In the genomic region with DNA sequence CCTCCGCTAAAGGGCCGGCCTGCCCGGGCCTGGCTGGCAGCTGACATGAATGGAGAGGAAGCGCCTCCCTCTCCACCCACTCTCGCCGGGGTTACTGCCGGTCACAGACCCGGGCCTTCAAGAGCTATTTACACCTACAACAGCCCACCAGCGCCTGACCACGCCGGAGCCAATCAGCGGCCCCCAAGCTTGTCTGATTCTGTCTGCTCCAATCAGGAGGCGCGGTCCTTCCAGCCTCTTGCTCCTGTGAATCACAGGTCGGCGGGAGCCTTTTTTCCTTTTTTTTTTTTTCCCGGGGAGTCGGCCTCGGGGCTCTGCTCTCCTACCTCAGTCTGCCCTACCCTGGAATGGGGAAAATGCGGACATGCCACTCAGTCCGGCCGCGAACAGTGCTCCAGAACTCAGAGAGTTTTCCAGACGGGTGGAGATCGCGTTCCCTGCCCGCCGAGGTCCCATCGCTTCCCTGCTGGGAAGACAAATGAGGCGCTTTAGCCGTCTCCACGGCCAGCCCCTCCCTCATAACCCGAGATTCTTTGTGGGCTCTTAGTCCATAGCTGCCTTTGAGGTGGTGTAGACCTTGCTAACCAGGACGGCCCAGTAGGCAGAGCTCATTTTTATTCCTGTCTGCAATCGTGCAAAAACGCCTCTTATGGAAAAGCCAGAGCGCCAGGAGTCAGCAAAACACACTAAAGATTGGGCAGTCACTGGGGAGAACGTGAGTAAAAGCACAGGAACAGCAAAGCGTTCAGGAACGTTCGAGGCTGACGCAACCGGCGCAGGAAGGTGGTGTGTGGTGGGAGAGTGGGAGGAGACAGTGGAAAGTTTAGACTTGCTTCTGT, we compare ENCODE assay signal across 1 cellular context.
TF ChIP-seq lines count a peak whose summit lies in the region.

No MANE protein-coding gene starts in this region.

TF ChIP-seq in K562, 482 proteins besides CTCF, POLR2A, EP300 and RAD21 (continued from another document and continues in another):
- TF ChIP-seq, protein P1, sequence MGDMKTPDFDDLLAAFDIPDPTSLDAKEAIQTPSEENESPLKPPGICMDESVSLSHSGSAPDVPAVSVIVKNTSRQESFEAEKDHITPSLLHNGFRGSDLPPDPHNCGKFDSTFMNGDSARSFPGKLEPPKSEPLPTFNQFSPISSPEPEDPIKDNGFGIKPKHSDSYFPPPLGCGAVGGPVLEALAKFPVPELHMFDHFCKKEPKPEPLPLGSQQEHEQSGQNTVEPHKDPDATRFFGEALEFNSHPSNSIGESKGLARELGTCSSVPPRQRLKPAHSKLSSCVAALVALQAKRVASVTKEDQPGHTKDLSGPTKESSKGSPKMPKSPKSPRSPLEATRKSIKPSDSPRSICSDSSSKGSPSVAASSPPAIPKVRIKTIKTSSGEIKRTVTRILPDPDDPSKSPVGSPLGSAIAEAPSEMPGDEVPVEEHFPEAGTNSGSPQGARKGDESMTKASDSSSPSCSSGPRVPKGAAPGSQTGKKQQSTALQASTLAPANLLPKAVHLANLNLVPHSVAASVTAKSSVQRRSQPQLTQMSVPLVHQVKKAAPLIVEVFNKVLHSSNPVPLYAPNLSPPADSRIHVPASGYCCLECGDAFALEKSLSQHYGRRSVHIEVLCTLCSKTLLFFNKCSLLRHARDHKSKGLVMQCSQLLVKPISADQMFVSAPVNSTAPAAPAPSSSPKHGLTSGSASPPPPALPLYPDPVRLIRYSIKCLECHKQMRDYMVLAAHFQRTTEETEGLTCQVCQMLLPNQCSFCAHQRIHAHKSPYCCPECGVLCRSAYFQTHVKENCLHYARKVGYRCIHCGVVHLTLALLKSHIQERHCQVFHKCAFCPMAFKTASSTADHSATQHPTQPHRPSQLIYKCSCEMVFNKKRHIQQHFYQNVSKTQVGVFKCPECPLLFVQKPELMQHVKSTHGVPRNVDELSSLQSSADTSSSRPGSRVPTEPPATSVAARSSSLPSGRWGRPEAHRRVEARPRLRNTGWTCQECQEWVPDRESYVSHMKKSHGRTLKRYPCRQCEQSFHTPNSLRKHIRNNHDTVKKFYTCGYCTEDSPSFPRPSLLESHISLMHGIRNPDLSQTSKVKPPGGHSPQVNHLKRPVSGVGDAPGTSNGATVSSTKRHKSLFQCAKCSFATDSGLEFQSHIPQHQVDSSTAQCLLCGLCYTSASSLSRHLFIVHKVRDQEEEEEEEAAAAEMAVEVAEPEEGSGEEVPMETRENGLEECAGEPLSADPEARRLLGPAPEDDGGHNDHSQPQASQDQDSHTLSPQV (IDR thresholded peaks at IDR 0.05), result 0 out of 2 replicates have a peak, but pooled peaks have one; percentile 3
- TF ChIP-seq BHLHE40 (IDR thresholded peaks at IDR 0.05; ENCODE audit: low read length), result peak; percentile 92
- 0 out of 2 replicates have a peak, but pooled peaks have one; percentile 43 for TF ChIP-seq GABPB1 (CRISPR knock-in tag; IDR thresholded peaks at IDR 0.05)
- TF ChIP-seq POLR2B (IDR thresholded peaks at IDR 0.05; ENCODE audit: low read depth, partially characterized antibody), result peak; percentile 19
- TF ChIP-seq BRD4 (IDR thresholded peaks at IDR 0.05), result peak; percentile 41; the same call in 1 of the 2 replicates
- peak; percentile 56 for TF ChIP-seq NEUROD1 (IDR thresholded peaks at IDR 0.05; ENCODE audit: borderline replicate concordance, low read depth, low read length, partially characterized antibody)
- TF ChIP-seq, protein P2, sequence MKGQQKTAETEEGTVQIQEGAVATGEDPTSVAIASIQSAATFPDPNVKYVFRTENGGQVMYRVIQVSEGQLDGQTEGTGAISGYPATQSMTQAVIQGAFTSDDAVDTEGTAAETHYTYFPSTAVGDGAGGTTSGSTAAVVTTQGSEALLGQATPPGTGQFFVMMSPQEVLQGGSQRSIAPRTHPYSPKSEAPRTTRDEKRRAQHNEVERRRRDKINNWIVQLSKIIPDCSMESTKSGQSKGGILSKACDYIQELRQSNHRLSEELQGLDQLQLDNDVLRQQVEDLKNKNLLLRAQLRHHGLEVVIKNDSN (CRISPR knock-in tag; IDR thresholded peaks at IDR 0.05), result peak; percentile 90
- TF ChIP-seq CBFA2T2 (conservative IDR thresholded peaks at IDR 0.05), result peak; percentile 64
- peak; percentile 27 for TF ChIP-seq MEIS2 (IDR thresholded peaks at IDR 0.05; ENCODE audit: partially characterized antibody)
- peak; percentile 48; the same call in 1 of the 2 replicates for TF ChIP-seq ZEB2 (IDR thresholded peaks at IDR 0.05)
- TF ChIP-seq GTF2F1 (IDR thresholded peaks at IDR 0.05; ENCODE audit: low read depth, low read length), result no peak
- TF ChIP-seq ZNF384 (IDR thresholded peaks at IDR 0.05; ENCODE audit: low read depth, low read length), result peak; percentile 97
- peak; percentile 51; the same call in 1 of the 2 replicates for TF ChIP-seq JUN (IDR thresholded peaks at IDR 0.05; ENCODE audit: borderline replicate concordance, low read depth, low read length)
- TF ChIP-seq JUN (CRISPR knock-in tag; IDR thresholded peaks at IDR 0.05; ENCODE audit: borderline replicate concordance), result peak; percentile 41; the same call in 1 of the 2 replicates
- peak in 1 of 2 experiments; percentile 12; a peak in 1 of 4 replicates for TF ChIP-seq MAZ (CRISPR knock-in tag; conservative IDR thresholded peaks at IDR 0.05 in 1 of 2, IDR thresholded peaks at IDR 0.05 in 1 of 2)
- TF ChIP-seq ZSCAN29 (IDR thresholded peaks at IDR 0.05), result peak; percentile 90
- TF ChIP-seq CC2D1A (IDR thresholded peaks at IDR 0.05), result no peak
- TF ChIP-seq CXXC5 (CRISPR knock-in tag; IDR thresholded peaks at IDR 0.05), result peak; percentile 79
- TF ChIP-seq MYBL2 (IDR thresholded peaks at IDR 0.05; ENCODE audit: low read depth), result no peak
- TF ChIP-seq MYBL2 (CRISPR knock-in tag; IDR thresholded peaks at IDR 0.05; ENCODE audit: borderline replicate concordance), result no peak
- peak; percentile 78 for TF ChIP-seq BRD9 (IDR thresholded peaks at IDR 0.05; ENCODE audit: low read depth, partially characterized antibody)
- no peak for TF ChIP-seq FUS (optimal IDR thresholded peaks at IDR 0.05; ENCODE audit: low read depth, low read length)
- TF ChIP-seq, protein P3, sequence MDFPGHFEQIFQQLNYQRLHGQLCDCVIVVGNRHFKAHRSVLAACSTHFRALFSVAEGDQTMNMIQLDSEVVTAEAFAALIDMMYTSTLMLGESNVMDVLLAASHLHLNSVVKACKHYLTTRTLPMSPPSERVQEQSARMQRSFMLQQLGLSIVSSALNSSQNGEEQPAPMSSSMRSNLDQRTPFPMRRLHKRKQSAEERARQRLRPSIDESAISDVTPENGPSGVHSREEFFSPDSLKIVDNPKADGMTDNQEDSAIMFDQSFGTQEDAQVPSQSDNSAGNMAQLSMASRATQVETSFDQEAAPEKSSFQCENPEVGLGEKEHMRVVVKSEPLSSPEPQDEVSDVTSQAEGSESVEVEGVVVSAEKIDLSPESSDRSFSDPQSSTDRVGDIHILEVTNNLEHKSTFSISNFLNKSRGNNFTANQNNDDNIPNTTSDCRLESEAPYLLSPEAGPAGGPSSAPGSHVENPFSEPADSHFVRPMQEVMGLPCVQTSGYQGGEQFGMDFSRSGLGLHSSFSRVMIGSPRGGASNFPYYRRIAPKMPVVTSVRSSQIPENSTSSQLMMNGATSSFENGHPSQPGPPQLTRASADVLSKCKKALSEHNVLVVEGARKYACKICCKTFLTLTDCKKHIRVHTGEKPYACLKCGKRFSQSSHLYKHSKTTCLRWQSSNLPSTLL (IDR thresholded peaks at IDR 0.05), result no peak
- TF ChIP-seq ZC3H11A (IDR thresholded peaks at IDR 0.05; ENCODE audit: low read depth, low read length), result no peak
- TF ChIP-seq GATAD2B (IDR thresholded peaks at IDR 0.05; ENCODE audit: borderline replicate concordance), result no peak
- TF ChIP-seq HNRNPLL (IDR thresholded peaks at IDR 0.05; ENCODE audit: low read depth, low read length, poor library complexity, severe bottlenecking), result peak; percentile 92
- TF ChIP-seq, protein P4, sequence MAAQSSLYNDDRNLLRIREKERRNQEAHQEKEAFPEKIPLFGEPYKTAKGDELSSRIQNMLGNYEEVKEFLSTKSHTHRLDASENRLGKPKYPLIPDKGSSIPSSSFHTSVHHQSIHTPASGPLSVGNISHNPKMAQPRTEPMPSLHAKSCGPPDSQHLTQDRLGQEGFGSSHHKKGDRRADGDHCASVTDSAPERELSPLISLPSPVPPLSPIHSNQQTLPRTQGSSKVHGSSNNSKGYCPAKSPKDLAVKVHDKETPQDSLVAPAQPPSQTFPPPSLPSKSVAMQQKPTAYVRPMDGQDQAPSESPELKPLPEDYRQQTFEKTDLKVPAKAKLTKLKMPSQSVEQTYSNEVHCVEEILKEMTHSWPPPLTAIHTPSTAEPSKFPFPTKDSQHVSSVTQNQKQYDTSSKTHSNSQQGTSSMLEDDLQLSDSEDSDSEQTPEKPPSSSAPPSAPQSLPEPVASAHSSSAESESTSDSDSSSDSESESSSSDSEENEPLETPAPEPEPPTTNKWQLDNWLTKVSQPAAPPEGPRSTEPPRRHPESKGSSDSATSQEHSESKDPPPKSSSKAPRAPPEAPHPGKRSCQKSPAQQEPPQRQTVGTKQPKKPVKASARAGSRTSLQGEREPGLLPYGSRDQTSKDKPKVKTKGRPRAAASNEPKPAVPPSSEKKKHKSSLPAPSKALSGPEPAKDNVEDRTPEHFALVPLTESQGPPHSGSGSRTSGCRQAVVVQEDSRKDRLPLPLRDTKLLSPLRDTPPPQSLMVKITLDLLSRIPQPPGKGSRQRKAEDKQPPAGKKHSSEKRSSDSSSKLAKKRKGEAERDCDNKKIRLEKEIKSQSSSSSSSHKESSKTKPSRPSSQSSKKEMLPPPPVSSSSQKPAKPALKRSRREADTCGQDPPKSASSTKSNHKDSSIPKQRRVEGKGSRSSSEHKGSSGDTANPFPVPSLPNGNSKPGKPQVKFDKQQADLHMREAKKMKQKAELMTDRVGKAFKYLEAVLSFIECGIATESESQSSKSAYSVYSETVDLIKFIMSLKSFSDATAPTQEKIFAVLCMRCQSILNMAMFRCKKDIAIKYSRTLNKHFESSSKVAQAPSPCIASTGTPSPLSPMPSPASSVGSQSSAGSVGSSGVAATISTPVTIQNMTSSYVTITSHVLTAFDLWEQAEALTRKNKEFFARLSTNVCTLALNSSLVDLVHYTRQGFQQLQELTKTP (IDR thresholded peaks at IDR 0.05; ENCODE audit: low read depth in 1 of 2, partially characterized antibody in 2 of 2), result peak in 1 of 2 experiments; percentile 79
- 0 out of 4 replicates have a peak, but pooled peaks of 1 of the 2 experiments have one; percentile 29 for TF ChIP-seq KDM1A (IDR thresholded peaks at IDR 0.05)
- TF ChIP-seq CAMTA2 (CRISPR knock-in tag; conservative IDR thresholded peaks at IDR 0.05), result no peak
- TF ChIP-seq L3MBTL2 (IDR thresholded peaks at IDR 0.05), result peak; percentile 40
- peak; percentile 60 for TF ChIP-seq HDAC3 (IDR thresholded peaks at IDR 0.05; ENCODE audit: borderline replicate concordance, partially characterized antibody)
- peak; percentile 85 for TF ChIP-seq POLR2H (tag; IDR thresholded peaks at IDR 0.05; ENCODE audit: low read depth)
- peak; percentile 68 to 77 for TF ChIP-seq NRF1 (conservative IDR thresholded peaks at IDR 0.05 in 1 of 2, IDR thresholded peaks at IDR 0.05 in 1 of 2)
- TF ChIP-seq YY1 (IDR thresholded peaks at IDR 0.05; ENCODE audit: borderline replicate concordance in 1 of 3, control insufficient read depth in 1 of 3, extremely low read depth in 1 of 3, insufficient read depth in 3 of 3, insufficient read length in 1 of 3, insufficient replicate concordance in 2 of 3, low read depth in 1 of 3, low read length in 2 of 3), result peak in 2 of 3 experiments; percentile 64 to 71
- TF ChIP-seq, protein P5, sequence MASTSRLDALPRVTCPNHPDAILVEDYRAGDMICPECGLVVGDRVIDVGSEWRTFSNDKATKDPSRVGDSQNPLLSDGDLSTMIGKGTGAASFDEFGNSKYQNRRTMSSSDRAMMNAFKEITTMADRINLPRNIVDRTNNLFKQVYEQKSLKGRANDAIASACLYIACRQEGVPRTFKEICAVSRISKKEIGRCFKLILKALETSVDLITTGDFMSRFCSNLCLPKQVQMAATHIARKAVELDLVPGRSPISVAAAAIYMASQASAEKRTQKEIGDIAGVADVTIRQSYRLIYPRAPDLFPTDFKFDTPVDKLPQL (IDR thresholded peaks at IDR 0.05; ENCODE audit: extremely low read depth, insufficient read length), result no peak
- 0 out of 2 replicates have a peak, but pooled peaks have one; percentile 36 for TF ChIP-seq ZBTB7A (IDR thresholded peaks at IDR 0.05; ENCODE audit: borderline replicate concordance, control insufficient read depth, low read depth, low read length)
- peak; percentile 90 for TF ChIP-seq MYC (IDR thresholded peaks at IDR 0.05; ENCODE audit: low read depth, low read length)
- no peak for TF ChIP-seq MYC (CRISPR knock-in tag; IDR thresholded peaks at IDR 0.05; ENCODE audit: borderline replicate concordance, low read depth)
- TF ChIP-seq SP1 (CRISPR knock-in tag; IDR thresholded peaks at IDR 0.05), result peak; percentile 59
- TF ChIP-seq, protein P6, sequence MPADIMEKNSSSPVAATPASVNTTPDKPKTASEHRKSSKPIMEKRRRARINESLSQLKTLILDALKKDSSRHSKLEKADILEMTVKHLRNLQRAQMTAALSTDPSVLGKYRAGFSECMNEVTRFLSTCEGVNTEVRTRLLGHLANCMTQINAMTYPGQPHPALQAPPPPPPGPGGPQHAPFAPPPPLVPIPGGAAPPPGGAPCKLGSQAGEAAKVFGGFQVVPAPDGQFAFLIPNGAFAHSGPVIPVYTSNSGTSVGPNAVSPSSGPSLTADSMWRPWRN (IDR thresholded peaks at IDR 0.05; ENCODE audit: low read depth), result 0 out of 2 replicates have a peak, but pooled peaks have one; percentile 10
- TF ChIP-seq, protein P7, sequence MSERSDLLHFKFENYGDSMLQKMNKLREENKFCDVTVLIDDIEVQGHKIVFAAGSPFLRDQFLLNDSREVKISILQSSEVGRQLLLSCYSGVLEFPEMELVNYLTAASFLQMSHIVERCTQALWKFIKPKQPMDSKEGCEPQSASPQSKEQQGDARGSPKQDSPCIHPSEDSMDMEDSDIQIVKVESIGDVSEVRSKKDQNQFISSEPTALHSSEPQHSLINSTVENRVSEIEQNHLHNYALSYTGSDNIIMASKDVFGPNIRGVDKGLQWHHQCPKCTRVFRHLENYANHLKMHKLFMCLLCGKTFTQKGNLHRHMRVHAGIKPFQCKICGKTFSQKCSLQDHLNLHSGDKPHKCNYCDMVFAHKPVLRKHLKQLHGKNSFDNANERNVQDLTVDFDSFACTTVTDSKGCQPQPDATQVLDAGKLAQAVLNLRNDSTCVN (CRISPR knock-in tag; IDR thresholded peaks at IDR 0.05), result no peak
- TF ChIP-seq ZC3H8 (IDR thresholded peaks at IDR 0.05), result no peak
- no peak for TF ChIP-seq ZNF282 (CRISPR knock-in tag; IDR thresholded peaks at IDR 0.05)
- TF ChIP-seq RNF2 (IDR thresholded peaks at IDR 0.05), result peak; percentile 81
- TF ChIP-seq SNIP1 (IDR thresholded peaks at IDR 0.05; ENCODE audit: low read depth), result no peak
- TF ChIP-seq, protein P8, sequence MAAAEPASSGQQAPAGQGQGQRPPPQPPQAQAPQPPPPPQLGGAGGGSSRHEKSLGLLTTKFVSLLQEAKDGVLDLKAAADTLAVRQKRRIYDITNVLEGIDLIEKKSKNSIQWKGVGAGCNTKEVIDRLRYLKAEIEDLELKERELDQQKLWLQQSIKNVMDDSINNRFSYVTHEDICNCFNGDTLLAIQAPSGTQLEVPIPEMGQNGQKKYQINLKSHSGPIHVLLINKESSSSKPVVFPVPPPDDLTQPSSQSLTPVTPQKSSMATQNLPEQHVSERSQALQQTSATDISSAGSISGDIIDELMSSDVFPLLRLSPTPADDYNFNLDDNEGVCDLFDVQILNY (CRISPR knock-in tag; IDR thresholded peaks at IDR 0.05), result 0 out of 2 replicates have a peak, but pooled peaks have one; percentile 51
